Comparison of ENCODE assay signal across 26 cellular contexts in genomic region chr10:49311562-49312236, GRCh38. TPM values are rescaled to one million over a fixed set of nuclear protein-coding genes. Genes with fewer than 3 reads are reported as not detected.
DNase-seq lines count a peak whose midpoint lies in the region; TF ChIP-seq lines count a peak whose summit lies in the region.
"Had no signal": no experiment of that assay in that cellular context is flagged by ENCODE, and none has a peak within 500 bp of the region (broad histone marks: within the 10 kb centered on the region; RNA-seq: fewer than 3 reads in every experiment).

No MANE protein-coding gene starts in this region.

- H3K4me1 ChIP-seq in neutrophil (ENCODE audit: control insufficient read depth in 1 of 2, insufficient read depth in 1 of 2, low read depth in 1 of 2, low read length in 1 of 2) (peaks cover 19 to 27% of the 10 kb centered on the region in 2 experiments), prostate gland (replicated peaks) (no peaks in the 10 kb centered on the region)
- H3K4me1 ChIP-seq: SJSA1, suprapubic skin, vagina had no signal

- H3K27me3 Mint-ChIP-seq in dendritic cell treated with granulocyte-macrophage colony-stimulating factor and Interleukin-4, amounts not matched to agents 40 ng/mL and 50 ng/mL, for 4 days: peaks cover 20% of the 10 kb centered on the region

- DNase-seq in NOMO-1 treated with DMSO at 0.1 percent for 48 hours (lab: John Stamatoyannopoulos, UW; ENCODE audit: unreplicated experiment) (peak; percentile 1), NOMO-1 treated with dmso at 0.1 percent for 144 hours (lab: John Stamatoyannopoulos, UW; ENCODE audit: unreplicated experiment) (no peak), MV-4-11 (lab: John Stamatoyannopoulos, UW) (peak; percentile 31), prostate gland (ENCODE audit: low spot score) (no peak), superior temporal gyrus (ENCODE audit: extremely low spot score) (no peak), NCI-H748 treated with DMSO at 0.1 percent for 48 hours (lab: John Stamatoyannopoulos, UW) (no peak)
- DNase-seq: 8988T; activated CD4-positive, CD25-positive, alpha-beta regulatory T cell; activated naive CD8-positive, alpha-beta T cell treated with anti-CD3 and anti-CD28 coated beads, Interleukin-2, amount 50 U/mL, for 24 hours; dermis blood vessel endothelial cell; NCI-H1436 treated with DMSO at 0.1 percent for 48 hours; NCI-H526 treated with DMSO at 0.1 percent for 48 hours; occipital lobe; stimulated activated CD8-positive, alpha-beta memory T cell treated with anti-CD3 and anti-CD28 coated beads, Interleukin-4, amount 100 ng/mL, for 48 hours; T-helper 17 cell had no signal

- H3K9me3 Mint-ChIP-seq in dendritic cell treated with granulocyte-macrophage colony-stimulating factor and Interleukin-4, amounts not matched to agents 40 ng/mL and 50 ng/mL, for 4 days: no peaks in the 10 kb centered on the region
- H3K9me3 Mint-ChIP-seq: activated naive CD8-positive, alpha-beta T cell treated with anti-CD3 and anti-CD28 coated beads, Interleukin-2, amount 50 U/mL, for 24 hours; activated T-helper 1 cell treated with anti-CD3 and anti-CD28 coated beads, Interleukin-12 subunit alpha, Interleukin-12 subunit beta, Interleukin-2, Interleukin-4 antibody, amounts not matched to agents 30 ng/mL and 10 ng/mL and 1 ng/mL, durations not matched to agents 14 hours and 24 hours and 36 hours; brain had no signal

- TF ChIP-seq CTCF in neutrophil (IDR thresholded peaks at IDR 0.05): no peak
- no peak for TF ChIP-seq CTCF in prostate gland (IDR thresholded peaks at IDR 0.05)

- no peak for TF ChIP-seq POLR2A in prostate gland (IDR thresholded peaks at IDR 0.05)

- H3K4me3 ChIP-seq in neutrophil (ENCODE audit: low read depth in 1 of 2, low read length in 1 of 2) (no peak overlapping the region), prostate gland (no peak overlapping the region)
- H3K4me3 ChIP-seq: hepatocyte, lung, SJSA1, suprapubic skin, vagina had no signal

- intact Hi-C loops in dendritic cell treated with granulocyte-macrophage colony-stimulating factor and Interleukin-4, amounts not matched to agents 40 ng/mL and 50 ng/mL, for 4 days (cut with micrococcal nuclease): loop anchor here (5.0 kb wide), 1 partner anchor 51 kb away; no protein-coding TSS in a partner anchor
- intact Hi-C loops in prostate gland (cut with DNase I): no loop called here

- no peaks in the 10 kb centered on the region for H3K36me3 ChIP-seq in neutrophil
- no peaks in the 10 kb centered on the region for H3K36me3 ChIP-seq in prostate gland
- H3K36me3 ChIP-seq: SJSA1, suprapubic skin, vagina had no signal

- 78% methylated on average over 4 of the region's 4 CpGs for whole genome bisulfite sequencing in prostate gland

- H3K27me3 ChIP-seq in neutrophil: no peaks in the 10 kb centered on the region
- peaks cover 1% of the 10 kb centered on the region for H3K27me3 ChIP-seq in prostate gland (replicated peaks; ENCODE audit: insufficient read depth)
- H3K27me3 ChIP-seq: hepatocyte, SJSA1, suprapubic skin, vagina had no signal

- no peak overlapping the region for H3K4me3 Mint-ChIP-seq in dendritic cell treated with granulocyte-macrophage colony-stimulating factor and Interleukin-4, amounts not matched to agents 40 ng/mL and 50 ng/mL, for 4 days
- H3K4me3 Mint-ChIP-seq: activated naive CD8-positive, alpha-beta T cell treated with anti-CD3 and anti-CD28 coated beads, Interleukin-2, amount 50 U/mL, for 24 hours; activated T-helper 1 cell treated with anti-CD3 and anti-CD28 coated beads, Interleukin-12 subunit alpha, Interleukin-12 subunit beta, Interleukin-2, Interleukin-4 antibody, amounts not matched to agents 30 ng/mL and 10 ng/mL and 1 ng/mL, durations not matched to agents 14 hours and 24 hours and 36 hours; brain; T-helper 17 cell had no signal

- H3K9me3 ChIP-seq in neutrophil: no peaks in the 10 kb centered on the region
- H3K9me3 ChIP-seq in prostate gland: no peaks in the 10 kb centered on the region
- H3K9me3 ChIP-seq: SJSA1, suprapubic skin, vagina had no signal

- peak overlapping the region; percentile 49 for H3K27ac ChIP-seq in neutrophil
- H3K27ac ChIP-seq in prostate gland: no peak overlapping the region
- H3K27ac ChIP-seq: C4-2B, hepatocyte, SJSA1, suprapubic skin, vagina had no signal

- peaks cover 69% of the 10 kb centered on the region for H3K4me1 Mint-ChIP-seq in dendritic cell treated with granulocyte-macrophage colony-stimulating factor and Interleukin-4, amounts not matched to agents 40 ng/mL and 50 ng/mL, for 4 days (ENCODE audit: low read depth)
- H3K4me1 Mint-ChIP-seq: brain had no signal

- no peaks in the 10 kb centered on the region for H3K36me3 Mint-ChIP-seq in dendritic cell treated with granulocyte-macrophage colony-stimulating factor and Interleukin-4, amounts not matched to agents 40 ng/mL and 50 ng/mL, for 4 days (ENCODE audit: low read depth)
- H3K36me3 Mint-ChIP-seq: brain had no signal

- peak overlapping the region; percentile 68 for H3K27ac Mint-ChIP-seq in dendritic cell treated with granulocyte-macrophage colony-stimulating factor and Interleukin-4, amounts not matched to agents 40 ng/mL and 50 ng/mL, for 4 days
- H3K27ac Mint-ChIP-seq: activated T-helper 1 cell treated with anti-CD3 and anti-CD28 coated beads, Interleukin-12 subunit alpha, Interleukin-12 subunit beta, Interleukin-2, Interleukin-4 antibody, amounts not matched to agents 30 ng/mL and 10 ng/mL and 1 ng/mL, durations not matched to agents 14 hours and 24 hours and 36 hours; brain; T-helper 17 cell had no signal

RNA-seq across cellular contexts. Expression of gene C10orf71, which starts 12.7 kb away (rescaled TPM):
- under 1 TPM in 1 of 2 donors, not detected in 1; 0.82 TPM for total RNA-seq in prostate gland
- total RNA-seq: activated T-helper 1 cell treated with anti-CD3 and anti-CD28 coated beads, Interleukin-12 subunit alpha, Interleukin-12 subunit beta, Interleukin-2, Interleukin-4 antibody, amounts not matched to agents 30 ng/mL and 10 ng/mL and 1 ng/mL, durations not matched to agents 14 hours and 24 hours and 36 hours; dermis blood vessel endothelial cell; fibroblast of villous mesenchyme; hepatocyte; lung; occipital lobe; SJSA1; suprapubic skin; T-helper 17 cell; vagina had no signal

Comparison
In these comparisons a context has a peak if more than half of its experiments do, and no peak if none do; other contexts are left out.
1. DNase-seq: peak in NOMO-1 treated with DMSO at 0.1 percent for 48 hours (single experiment) and MV-4-11 (single experiment); none in NOMO-1 treated with dmso at 0.1 percent for 144 hours (single experiment), prostate gland (single experiment), superior temporal gyrus (single experiment) and NCI-H748 treated with DMSO at 0.1 percent for 48 hours (single experiment).